Comparison of ENCODE assay signal across 8 cellular contexts in genomic region chr12:751192-751827, GRCh38. TPM values are rescaled to one million over a fixed set of nuclear protein-coding genes. Genes with fewer than 3 reads are reported as not detected.
DNase-seq lines count a peak whose midpoint lies in the region; ATAC-seq and TF ChIP-seq lines count a peak whose summit lies in the region.

No MANE protein-coding gene starts in this region.

- CTCF ChIA-PET in BJ (lab: Yijun Ruan, JAX) = interaction anchor here (0.6 to 6.4 kb wide), 40 partner anchors 9 to 854 kb away, joined by 3 to 97 read pairs (median 4); partner anchors contain the start of gene RAD52

- peak; percentile 50 for ATAC-seq in HG03432 (IDR thresholded peaks at IDR 0.05; ENCODE audit: unreplicated experiment)
- ATAC-seq in left lung = peak; percentile 61

- peak overlapping the region; percentile 36 for H3K4me3 ChIP-seq in BJ (ENCODE audit: low read depth, low read length)
- peak overlapping the region; percentile 20 to 92 for H3K4me3 ChIP-seq in left lung

- H3K27ac ChIP-seq in left lung = peak overlapping the region; percentile 81 to 98

- peak; percentile 94 for TF ChIP-seq POLR2A in GM19193 (IDR thresholded peaks at IDR 0.05; ENCODE audit: extremely low read depth, insufficient read depth, insufficient read length)

- DNase-seq in BJ (ENCODE audit: low read depth) (peak; percentile 74), NCI-H510A treated with DMSO at 0.1 percent for 48 hours (lab: John Stamatoyannopoulos, UW) (peak; percentile 95), dermis blood vessel endothelial cell (peak; percentile 99), left lung (peak; percentile 92 to 97)
- DNase-seq in activated CD4-positive, alpha-beta T cell treated with anti-CD3 and anti-CD28 coated beads for 48 hours = peak; percentile 94
- DNase-seq in stimulated activated CD4-positive, alpha-beta T cell treated with anti-CD3 and anti-CD28 coated beads, Interleukin-2, amount 100 ng/mL, for 24 hours = peak; percentile 87 to 89

- H3K27me3 ChIP-seq in BJ (ENCODE audit: control insufficient read depth, insufficient read depth, low read length) (no peaks in the 10 kb centered on the region), left lung (no peaks in the 10 kb centered on the region)

- POLR2A ChIA-PET in BJ (lab: Charles Lee) = interaction anchor here (0.5 to 1.0 kb wide), 4 partner anchors 96 to 828 kb away, joined by 3 to 10 read pairs (median 4); no protein-coding TSS in a partner anchor

- TF ChIP-seq CTCF in BJ (IDR thresholded peaks at IDR 0.05; ENCODE audit: insufficient read depth, low read depth, low read length) = peak; percentile 88
- peak; percentile 49 to 81 for TF ChIP-seq CTCF in left lung (IDR thresholded peaks at IDR 0.05)

- no peaks in the 10 kb centered on the region for H3K9me3 ChIP-seq in left lung

- peaks cover 3 to 34% of the 10 kb centered on the region in 2 donors for H3K4me1 ChIP-seq in left lung

- H3K36me3 ChIP-seq in BJ (ENCODE audit: control insufficient read depth, insufficient read depth, low read length) = no peaks in the 10 kb centered on the region
- no peaks in the 10 kb centered on the region for H3K36me3 ChIP-seq in left lung

- intact Hi-C loops in left lung (cut with DNase I) = loop anchor here in 1 of 2 donors (5.0 to 10.0 kb wide), 2 partner anchors 63 to 179 kb away; no protein-coding TSS in a partner anchor

RNA-seq across cellular contexts. Expression of gene WNK1, which starts 1.1 kb away (rescaled TPM):
- 35.8 and 45.2 TPM in 2 replicates for polyA plus RNA-seq in BJ (2011; rRNA removed)
- polyA minus RNA-seq in BJ (2011; rRNA and poly(A)+ RNA removed) = 183 and 216 TPM in 2 replicates
- total RNA-seq in dermis blood vessel endothelial cell (74.4 and 190 TPM in 2 replicates), left lung (100 to 1,000 TPM; 185 to 245 TPM)

Comparison
In these comparisons a context has a peak if more than half of its experiments do, and no peak if none do; other contexts are left out.
1. Peak in every context shown above with its lines: DNase-seq, ATAC-seq, H3K4me3 ChIP-seq and H3K27ac ChIP-seq.